Comparison of ENCODE assay signal across 13 cellular contexts in genomic region chr22:31732089-31732829, GRCh38. TPM values are rescaled to one million over a fixed set of nuclear protein-coding genes. Genes with fewer than 3 reads are reported as not detected.
DNase-seq lines count a peak whose midpoint lies in the region; ATAC-seq and TF ChIP-seq lines count a peak whose summit lies in the region.
"Had no signal": no experiment of that assay in that cellular context is flagged by ENCODE, and none has a peak within 500 bp of the region (broad histone marks: within the 10 kb centered on the region; RNA-seq: fewer than 3 reads in every experiment).

No MANE protein-coding gene starts in this region.

- no peak overlapping the region for H2AFZ ChIP-seq in hepatocyte
- H2AFZ ChIP-seq: PC-9 had no signal

- H3K27me3 ChIP-seq in cardiac muscle cell (no peaks in the 10 kb centered on the region), hepatocyte (no peaks in the 10 kb centered on the region), mucosa of rectum (ENCODE audit: control insufficient read depth in 2 of 2, insufficient read depth in 2 of 2, low read length in 2 of 2) (no peaks in the 10 kb centered on the region), HAP-1 (ENCODE audit: low read depth) (no peaks in the 10 kb centered on the region)

- in situ Hi-C loops in HAP-1 (cut with MboI; ENCODE audit: low sequenced_read_pairs): no loop called here

- H3K4me3 ChIP-seq in cardiac muscle cell: no peak overlapping the region
- no peak overlapping the region for H3K4me3 ChIP-seq in hepatocyte
- H3K4me3 ChIP-seq in mucosa of rectum (ENCODE audit: low read length in 2 of 2): no peak overlapping the region
- H3K4me3 ChIP-seq in HAP-1: no peak overlapping the region
- H3K4me3 ChIP-seq: PC-9 had no signal

- peaks cover 76% of the 10 kb centered on the region for H3K79me2 ChIP-seq in hepatocyte

- H3K4me1 ChIP-seq in cardiac muscle cell (ENCODE audit: low read depth) (no peaks in the 10 kb centered on the region), hepatocyte (ENCODE audit: insufficient read depth) (peaks cover 13% of the 10 kb centered on the region), mucosa of rectum (ENCODE audit: control insufficient read depth in 2 of 2, insufficient read depth in 2 of 2, low read length in 2 of 2) (peaks cover 0 to 8% of the 10 kb centered on the region in 2 donors), HAP-1 (no peaks in the 10 kb centered on the region)

- TF ChIP-seq CTCF in cardiac muscle cell (IDR thresholded peaks at IDR 0.05; ENCODE audit: low read depth, low read length) (no peak), hepatocyte (IDR thresholded peaks at IDR 0.05; ENCODE audit: poor library complexity) (no peak)

- H3K9ac ChIP-seq in mucosa of rectum (ENCODE audit: low read depth in 1 of 2, low read length in 2 of 2): no peak overlapping the region

- ATAC-seq in Right ventricle myocardium superior (ENCODE audit: poor library complexity): no peak
- ATAC-seq in HG02885 (IDR thresholded peaks at IDR 0.05; ENCODE audit: poor library complexity, unreplicated experiment): no peak

- no peaks in the 10 kb centered on the region for H4K20me1 ChIP-seq in hepatocyte (ENCODE audit: insufficient read depth, poor library complexity, severe bottlenecking)

- no peak for DNase-seq in cardiac muscle cell (ENCODE audit: low read depth in 1 of 2, low spot score in 1 of 2)
- DNase-seq in Right ventricle myocardium superior: no peak
- no peak for DNase-seq in hepatocyte (ENCODE audit: low spot score)
- DNase-seq in RPMI8226: no peak
- DNase-seq in HAP-1 (ENCODE audit: low spot score in 2 of 2): no peak
- DNase-seq in activated CD4-positive, alpha-beta T cell treated with anti-CD3 and anti-CD28 coated beads, Interleukin-2, amount 50 U/mL, for 48 hours: no peak
- DNase-seq: DMS53, KG1, NCI-H1092, NCI-H446, PC-9 had no signal

- H3K9me3 ChIP-seq in cardiac muscle cell (ENCODE audit: low read depth): no peaks in the 10 kb centered on the region
- no peaks in the 10 kb centered on the region for H3K9me3 ChIP-seq in hepatocyte (ENCODE audit: low read depth)
- no peaks in the 10 kb centered on the region for H3K9me3 ChIP-seq in mucosa of rectum (ENCODE audit: control insufficient read depth in 2 of 2, low read length in 2 of 2)
- no peaks in the 10 kb centered on the region for H3K9me3 ChIP-seq in HAP-1

- peak overlapping the region; percentile 34 for H3K27ac ChIP-seq in cardiac muscle cell
- peak overlapping the region; percentile 84 for H3K27ac ChIP-seq in hepatocyte
- H3K27ac ChIP-seq in mucosa of rectum (ENCODE audit: low read depth in 2 of 2, low read length in 2 of 2): peak overlapping the region; percentile 29 to 62
- H3K27ac ChIP-seq: PC-9 had no signal

- H3K9me2 ChIP-seq in hepatocyte (replicated peaks; ENCODE audit: insufficient read depth): no peaks in the 10 kb centered on the region

- H3K4me2 ChIP-seq in hepatocyte: peak overlapping the region; percentile 57
- H3K4me2 ChIP-seq: PC-9 had no signal

- intact Hi-C loops in Right ventricle myocardium superior (cut with DNase I): no loop called here

- 69% methylated on average over 2 of the region's 2 CpGs for WGBS in hepatocyte (ENCODE audit: low lambda C conversion rate, missing lambda C conversion rate)

- H3K36me3 ChIP-seq in cardiac muscle cell (no peaks in the 10 kb centered on the region), hepatocyte (replicated peaks; ENCODE audit: insufficient read depth, low read depth) (no peaks in the 10 kb centered on the region), mucosa of rectum (ENCODE audit: control insufficient read depth in 2 of 2, insufficient read depth in 2 of 2, low read length in 2 of 2) (peaks cover 9% of the 10 kb centered on the region in 2 donors), HAP-1 (replicated peaks) (peaks cover 13% of the 10 kb centered on the region)

RNA-seq across cellular contexts. Expression of gene PRR14L, which starts 17.7 kb away (rescaled TPM):
- total RNA-seq in cardiac muscle cell: 14.0 and 21.1 TPM in 2 replicates
- 13.8 and 22.5 TPM in 2 replicates for polyA plus RNA-seq in cardiac muscle cell
- 17.8 TPM for total RNA-seq in Right ventricle myocardium superior
- 22.9 and 30.4 TPM in 2 replicates for total RNA-seq in hepatocyte
- 12.6 and 13.2 TPM in 2 replicates for polyA plus RNA-seq in hepatocyte

RNA-seq across cellular contexts. Expression of gene DEPDC5, which starts 21.6 kb away (rescaled TPM):
- total RNA-seq in cardiac muscle cell: 11.0 and 30.6 TPM in 2 replicates
- polyA plus RNA-seq in cardiac muscle cell: 13.4 and 18.2 TPM in 2 replicates
- total RNA-seq in Right ventricle myocardium superior: 10.8 TPM
- total RNA-seq in hepatocyte: 14.5 and 15.9 TPM in 2 replicates
- 12.9 and 14.7 TPM in 2 replicates for polyA plus RNA-seq in hepatocyte

Comparison
In these comparisons a context has a peak if more than half of its experiments do, and no peak if none do; other contexts are left out.
1. H3K27ac ChIP-seq: peak in every context shown above with its lines; median percentile 84 in hepatocyte; 46 in mucosa of rectum; 34 in cardiac muscle cell.